8 cellular contexts compared by ENCODE assay signal in genomic region chr6:43509984-43510826, GRCh38. TPM values are rescaled to one million over a fixed set of nuclear protein-coding genes. Genes with fewer than 3 reads are reported as not detected.
DNase-seq lines count a peak whose midpoint lies in the region; TF ChIP-seq lines count a peak whose summit lies in the region.

TSS of gene LRRC73 (minus strand) at chr6:43510346. CDS start at chr6:43509785, 561 bp downstream.

- H3K9me3 ChIP-seq in skeletal muscle tissue (ENCODE audit: control insufficient read depth in 3 of 3, low read length in 3 of 3), result no peaks in the 10 kb centered on the region

- no peak for TF ChIP-seq CTCF in VCaP (conservative IDR thresholded peaks at IDR 0.05)

- in situ Hi-C loops in T47D (cut with HindIII; ENCODE audit: low pct_unique_long_range_greater_than_20kb, low sequenced_read_pairs), result no loop called here

- H3K4me3 ChIP-seq in skeletal muscle tissue (ENCODE audit: low read length in 3 of 3), result peak within 1 kb of the TSS; percentile 69 to 73 (median 70)

- peak; percentile 35 for DNase-seq in DMS79 (lab: John Stamatoyannopoulos, UW)
- peak; percentile 83 for DNase-seq in GOT3 (lab: John Stamatoyannopoulos, UW)
- peak; percentile 87 for DNase-seq in NCI-H1105 treated with DMSO at 0.1 percent for 48 hours (lab: John Stamatoyannopoulos, UW)
- DNase-seq in T47D (ENCODE audit: low read depth in 1 of 2, low spot score in 1 of 2), result peak; percentile 68 to 85
- DNase-seq in iPS-NIHi11 (ENCODE audit: low spot score), result peak; percentile 91
- no peak for DNase-seq in NCI-H1694 treated with DMSO at 0.1 percent for 48 hours (lab: John Stamatoyannopoulos, UW)

- H3K36me3 ChIP-seq in skeletal muscle tissue (ENCODE audit: control insufficient read depth in 3 of 3, insufficient read depth in 3 of 3, low read length in 3 of 3), result peaks cover 35 to 46% (median 37%) of the 10 kb centered on the region in 3 donors

- peaks cover 32 to 40% (median 34%) of the 10 kb centered on the region in 3 donors for H3K4me1 ChIP-seq in skeletal muscle tissue (ENCODE audit: control insufficient read depth in 3 of 3, insufficient read depth in 3 of 3, low read length in 3 of 3)

- H3K27ac ChIP-seq in VCaP (peak within 1 kb of the TSS; percentile 64), skeletal muscle tissue (ENCODE audit: low read depth, low read length) (no peak within 1 kb of the TSS)

- peaks cover 3 to 21% (median 19%) of the 10 kb centered on the region in 3 donors for H3K27me3 ChIP-seq in skeletal muscle tissue (ENCODE audit: control insufficient read depth in 3 of 3, insufficient read depth in 3 of 3, low read length in 3 of 3)

- H3K9ac ChIP-seq in skeletal muscle tissue (ENCODE audit: low read depth in 1 of 3, low read length in 3 of 3), result peak within 1 kb of the TSS in 2 of 3 donors; percentile 55 to 69

RNA-seq across cellular contexts. Expression of gene LRRC73, which starts in this region (rescaled TPM):
- total RNA-seq in skeletal muscle tissue, result 0.52 TPM
